26 cellular contexts compared by ENCODE assay signal in genomic region chr17:57211010-57211411, GRCh38. TPM values are rescaled to one million over a fixed set of nuclear protein-coding genes. Genes with fewer than 3 reads are reported as not detected.
A peak's percentile ranks its signal among the peaks of the same experiment; 100 is the strongest.
DNase-seq lines count a peak whose midpoint lies in the region; ATAC-seq and TF ChIP-seq lines count a peak whose summit lies in the region.
"Had no signal": no experiment of that assay in that cellular context is flagged by ENCODE, and none has a peak within 500 bp of the region (broad histone marks: within the 10 kb centered on the region; RNA-seq: fewer than 3 reads in every experiment).

No MANE protein-coding gene starts in this region.

- H3K27ac Mint-ChIP-seq in endothelial cell (ENCODE audit: unreplicated experiment): no peak overlapping the region
- H3K27ac Mint-ChIP-seq in activated CD8-positive, alpha-beta memory T cell treated with anti-CD3 and anti-CD28 coated beads, Interleukin-2, amount 10 ng/mL, durations not matched to agents 7 days and 5 days: no peak overlapping the region
- H3K27ac Mint-ChIP-seq: activated naive CD8-positive, alpha-beta T cell treated with anti-CD3 and anti-CD28 coated beads, Interleukin-2, amount 50 U/mL, for 24 hours; T-helper 2 cell treated with Interferon-gamma antibody and Interleukin-4, amounts not matched to agents 5 μg/mL and 100 μg/mL, for 36 hours; type B pancreatic cell; WTC11 had no signal

- WGBS in esophagus muscularis mucosa: 81% methylated on average over 3 of the region's 3 CpGs

- H2AFZ ChIP-seq in parathyroid adenoma: peak overlapping the region; percentile 58
- H2AFZ ChIP-seq: PC-9 had no signal

- no peaks in the 10 kb centered on the region for H3K4me1 ChIP-seq in esophagus muscularis mucosa
- peaks cover 54% of the 10 kb centered on the region for H3K4me1 ChIP-seq in parathyroid adenoma
- H3K4me1 ChIP-seq: heart right ventricle had no signal

- no peaks in the 10 kb centered on the region for H3K36me3 ChIP-seq in esophagus muscularis mucosa
- H3K36me3 ChIP-seq in parathyroid adenoma (ENCODE audit: control insufficient read depth, insufficient read depth, low read length): no peaks in the 10 kb centered on the region
- H3K36me3 ChIP-seq: heart right ventricle had no signal

- H3K4me3 Mint-ChIP-seq in endothelial cell (ENCODE audit: unreplicated experiment): no peak overlapping the region
- H3K4me3 Mint-ChIP-seq in activated CD8-positive, alpha-beta memory T cell treated with anti-CD3 and anti-CD28 coated beads, Interleukin-2, amount 10 ng/mL, durations not matched to agents 7 days and 5 days: no peak overlapping the region
- H3K4me3 Mint-ChIP-seq: activated naive CD8-positive, alpha-beta T cell treated with anti-CD3 and anti-CD28 coated beads, Interleukin-2, amount 50 U/mL, for 24 hours; immature natural killer cell; T-helper 2 cell treated with Interferon-gamma antibody and Interleukin-4, amounts not matched to agents 5 μg/mL and 100 μg/mL, for 36 hours; type B pancreatic cell; WTC11 had no signal

- peaks cover 0 to 3% (median 0%) of the 10 kb centered on the region in 4 donors for H3K27me3 ChIP-seq in esophagus muscularis mucosa
- H3K27me3 ChIP-seq in parathyroid adenoma (ENCODE audit: control insufficient read depth, insufficient read depth, low read length): no peaks in the 10 kb centered on the region
- H3K27me3 ChIP-seq: heart right ventricle had no signal

- TF ChIP-seq CTCF in RWPE1 (conservative IDR thresholded peaks at IDR 0.05; ENCODE audit: low read depth) (no peak), esophagus muscularis mucosa (IDR thresholded peaks at IDR 0.05) (no peak), parathyroid adenoma (IDR thresholded peaks at IDR 0.05) (no peak), endothelial cell (IDR thresholded peaks at IDR 0.05; ENCODE audit: unreplicated experiment) (no peak)

- no peak for TF ChIP-seq EP300 in esophagus muscularis mucosa (IDR thresholded peaks at IDR 0.05)

- intact Hi-C loops in esophagus muscularis mucosa (cut with DNase I): no loop called here

- POLR2A ChIA-PET in RWPE1 (lab: Yijun Ruan, JAX; ENCODE audit: low non-redundant PET): no interaction called here

- H3K27me3 Mint-ChIP-seq in endothelial cell (ENCODE audit: unreplicated experiment): peaks cover 2% of the 10 kb centered on the region
- peaks cover 34% of the 10 kb centered on the region for H3K27me3 Mint-ChIP-seq in activated CD8-positive, alpha-beta memory T cell treated with anti-CD3 and anti-CD28 coated beads, Interleukin-2, amount 10 ng/mL, durations not matched to agents 7 days and 5 days

- H3K9me3 Mint-ChIP-seq in endothelial cell (ENCODE audit: unreplicated experiment): no peaks in the 10 kb centered on the region
- no peaks in the 10 kb centered on the region for H3K9me3 Mint-ChIP-seq in activated CD8-positive, alpha-beta memory T cell treated with anti-CD3 and anti-CD28 coated beads, Interleukin-2, amount 10 ng/mL, durations not matched to agents 7 days and 5 days (ENCODE audit: low read depth)

- H3K36me3 Mint-ChIP-seq in endothelial cell (ENCODE audit: low read depth, unreplicated experiment): no peaks in the 10 kb centered on the region
- H3K36me3 Mint-ChIP-seq in activated CD8-positive, alpha-beta memory T cell treated with anti-CD3 and anti-CD28 coated beads, Interleukin-2, amount 10 ng/mL, durations not matched to agents 7 days and 5 days: no peaks in the 10 kb centered on the region
- H3K36me3 Mint-ChIP-seq: immature natural killer cell, type B pancreatic cell had no signal

- H3K4me2 ChIP-seq in parathyroid adenoma (ENCODE audit: low read length): no peak overlapping the region
- H3K4me2 ChIP-seq: PC-9 had no signal

- CTCF ChIA-PET in RWPE1 (lab: Yijun Ruan, JAX): interaction anchor here (0.6 to 0.7 kb wide), 2 partner anchors 46 to 761 kb away, joined by 3 to 4 read pairs; no protein-coding TSS in a partner anchor
- CTCF ChIA-PET in activated CD8-positive, alpha-beta memory T cell treated with anti-CD3 and anti-CD28 coated beads, Interleukin-2, amount 10 ng/mL, durations not matched to agents 7 days and 5 days (lab: Charles Lee): no interaction called here

- H3K4me1 Mint-ChIP-seq in endothelial cell (ENCODE audit: unreplicated experiment): no peaks in the 10 kb centered on the region
- no peaks in the 10 kb centered on the region for H3K4me1 Mint-ChIP-seq in activated CD8-positive, alpha-beta memory T cell treated with anti-CD3 and anti-CD28 coated beads, Interleukin-2, amount 10 ng/mL, durations not matched to agents 7 days and 5 days
- H3K4me1 Mint-ChIP-seq: activated naive CD8-positive, alpha-beta T cell treated with anti-CD3 and anti-CD28 coated beads, Interleukin-2, amount 50 U/mL, for 24 hours; immature natural killer cell had no signal

- TF ChIP-seq POLR2A in esophagus muscularis mucosa (IDR thresholded peaks at IDR 0.05; ENCODE audit: low read depth): no peak

- H3K4me3 ChIP-seq in esophagus muscularis mucosa (no peak overlapping the region), parathyroid adenoma (ENCODE audit: low read depth, low read length) (no peak overlapping the region)
- H3K4me3 ChIP-seq: coronary artery, heart right ventricle, K562, mucosa of descending colon, PC-9 had no signal

- no peak for ATAC-seq in HG02870 (IDR thresholded peaks at IDR 0.05; ENCODE audit: unreplicated experiment)
- no peak for ATAC-seq in activated CD8-positive, alpha-beta memory T cell treated with anti-CD3 and anti-CD28 coated beads, Interleukin-2, amount 10 ng/mL, durations not matched to agents 7 days and 5 days
- ATAC-seq: activated naive CD8-positive, alpha-beta T cell treated with anti-CD3 and anti-CD28 coated beads, Interleukin-2, amount 50 U/mL, for 24 hours; heart right ventricle; K562; mucosa of descending colon; WTC11 had no signal

- H3K9ac ChIP-seq in parathyroid adenoma: no peak overlapping the region

- H3K79me2 ChIP-seq in parathyroid adenoma: no peaks in the 10 kb centered on the region

- DNase-seq in NCI-H2107 treated with DMSO at 0.1 percent for 48 hours (lab: John Stamatoyannopoulos, UW; ENCODE audit: unreplicated experiment) (peak; percentile 2), NCI-H2107 (lab: John Stamatoyannopoulos, UW) (no peak), RWPE1 (ENCODE audit: low spot score) (peak; percentile 35), esophagus muscularis mucosa (ENCODE audit: extremely low spot score) (peak; percentile 57), endothelial cell (ENCODE audit: low spot score) (no peak)
- DNase-seq in activated CD8-positive, alpha-beta memory T cell treated with anti-CD3 and anti-CD28 coated beads, Interleukin-2, amount 10 ng/mL, durations not matched to agents 7 days and 5 days: no peak
- DNase-seq: 8988T; activated CD4-positive, alpha-beta T cell treated with anti-CD3 and anti-CD28 coated beads, Interleukin-2, amount 50 U/mL, for 4 hours; activated effector memory CD4-positive, alpha-beta T cell treated with anti-CD3 and anti-CD28 coated beads, Interleukin-2, amount 50 U/mL, for 16 hours; activated naive CD8-positive, alpha-beta T cell treated with anti-CD3 and anti-CD28 coated beads, Interleukin-2, amount 50 U/mL, for 24 hours; activated T-cell treated with anti-CD3 and anti-CD28 coated beads for 4 hours; DMS79 treated with DMSO at 0.1 percent for 48 hours; heart right ventricle; immature natural killer cell; mucosa of descending colon; MV-4-11; NCI-H82; PC-9; posterior cingulate gyrus had no signal

- H3K9me3 ChIP-seq in esophagus muscularis mucosa (peaks cover 0 to 11% (median 9%) of the 10 kb centered on the region in 4 donors), parathyroid adenoma (ENCODE audit: control insufficient read depth, low read length) (no peaks in the 10 kb centered on the region)

- H3K27ac ChIP-seq in RWPE1: peak overlapping the region; percentile 80
- H3K27ac ChIP-seq in esophagus muscularis mucosa (replicated peaks in 1 of 4): no peak overlapping the region
- peak overlapping the region; percentile 98 for H3K27ac ChIP-seq in parathyroid adenoma
- H3K27ac ChIP-seq: coronary artery, heart right ventricle, PC-9 had no signal

RNA-seq across cellular contexts. Expression of gene MSI2, which starts 45.3 kb away (rescaled TPM):
- total RNA-seq in esophagus muscularis mucosa: 10 to 100 TPM; 28.8 to 39.0 (median 29.6) TPM
- total RNA-seq in endothelial cell (ENCODE audit: unreplicated experiment): 60.6 TPM
- 100 to 1,000 TPM; 117 to 120 TPM for total RNA-seq in activated CD8-positive, alpha-beta memory T cell treated with anti-CD3 and anti-CD28 coated beads, Interleukin-2, amount 10 ng/mL, durations not matched to agents 7 days and 5 days

Comparison
In these comparisons a context has a peak if more than half of its experiments do, and no peak if none do; other contexts are left out.
1. DNase-seq: peak in NCI-H2107 treated with DMSO at 0.1 percent for 48 hours (single experiment), RWPE1 (single experiment) and esophagus muscularis mucosa (single experiment); none in NCI-H2107 (single experiment), endothelial cell (single experiment) and activated CD8-positive, alpha-beta memory T cell treated with anti-CD3 and anti-CD28 coated beads, Interleukin-2, amount 10 ng/mL, durations not matched to agents 7 days and 5 days (single experiment).
2. H3K27ac ChIP-seq: peak in RWPE1 (single experiment) and parathyroid adenoma (single experiment); none in esophagus muscularis mucosa (0 of 4).